ENCODE assay signal across 11 cellular contexts in the genomic region with DNA sequence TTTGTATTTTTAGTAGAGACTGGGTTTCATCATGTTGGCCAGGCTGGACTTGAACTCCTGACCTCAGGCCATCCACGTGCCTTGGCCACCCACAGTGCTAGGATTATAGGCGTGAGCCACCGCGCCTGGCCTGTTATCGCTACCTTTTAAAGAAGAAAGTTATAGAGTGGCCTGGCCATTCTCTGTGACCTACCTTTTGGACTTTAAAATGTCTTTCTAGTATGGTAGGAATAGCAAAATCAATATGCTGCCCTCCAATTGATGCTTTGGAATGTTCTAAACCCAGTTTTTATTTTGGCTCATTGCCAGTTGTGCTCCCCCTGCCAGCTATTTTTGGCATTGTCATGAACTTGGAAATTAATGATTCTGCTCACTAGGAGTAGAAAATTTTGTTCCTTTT. TPM values are rescaled to one million over a fixed set of nuclear protein-coding genes. Genes with fewer than 3 reads are reported as not detected.
DNase-seq lines count a peak whose midpoint lies in the region; ATAC-seq and TF ChIP-seq lines count a peak whose summit lies in the region.
"Had no signal": no experiment of that assay in that cellular context is flagged by ENCODE, and none has a peak within 500 bp of the region (broad histone marks: within the 10 kb centered on the region; RNA-seq: fewer than 3 reads in every experiment).

No MANE protein-coding gene starts in this region.

- peak overlapping the region; percentile 61 for H3K27ac Mint-ChIP-seq in stimulated activated naive CD8-positive, alpha-beta T cell treated with anti-CD3 and anti-CD28 coated beads, Interleukin-15, Interleukin-2, amounts not matched to agents 100 ng/mL and 50 ng/mL, for 24 hours
- H3K27ac Mint-ChIP-seq in activated naive CD8-positive, alpha-beta T cell = peak overlapping the region; percentile 95

- H3K4me1 Mint-ChIP-seq in stimulated activated naive CD8-positive, alpha-beta T cell treated with anti-CD3 and anti-CD28 coated beads, Interleukin-15, Interleukin-2, amounts not matched to agents 100 ng/mL and 50 ng/mL, for 24 hours (ENCODE audit: low read depth) = peaks cover 88% of the 10 kb centered on the region
- H3K4me1 Mint-ChIP-seq in activated naive CD8-positive, alpha-beta T cell (ENCODE audit: low read depth) = peaks cover 89% of the 10 kb centered on the region

- no peak for DNase-seq in stimulated activated naive CD8-positive, alpha-beta T cell treated with anti-CD3 and anti-CD28 coated beads, Interleukin-15, Interleukin-2, amounts not matched to agents 100 U/mL and 50 U/mL, for 24 hours
- DNase-seq in hepatocyte (ENCODE audit: low spot score) = no peak
- no peak for DNase-seq in iPS-NIHi11 (ENCODE audit: low spot score)
- DNase-seq: activated T-cell treated with anti-CD3 and anti-CD28 coated beads, Interleukin-2, amount 50 U/mL, for 4 hours; DMS79 treated with DMSO at 0.1 percent for 48 hours; upper lobe of left lung had no signal

- H3K9me3 Mint-ChIP-seq in stimulated activated naive CD8-positive, alpha-beta T cell treated with anti-CD3 and anti-CD28 coated beads, Interleukin-15, Interleukin-2, amounts not matched to agents 100 ng/mL and 50 ng/mL, for 24 hours = no peaks in the 10 kb centered on the region
- H3K9me3 Mint-ChIP-seq in activated naive CD8-positive, alpha-beta T cell (ENCODE audit: low read depth) = no peaks in the 10 kb centered on the region
- H3K9me3 Mint-ChIP-seq: activated T-cell treated with anti-CD3 and anti-CD28 coated beads, Interleukin-2, amount 50 U/mL, for 4 hours had no signal

- no peak overlapping the region for H3K27ac ChIP-seq in hepatocyte

- peak; percentile 29 for TF ChIP-seq CTCF in hepatocyte (IDR thresholded peaks at IDR 0.05; ENCODE audit: poor library complexity)

- 64% methylated on average over 5 of the region's 5 CpGs for WGBS in hepatocyte (ENCODE audit: low lambda C conversion rate, missing lambda C conversion rate)

- peaks cover 31% of the 10 kb centered on the region for H3K4me1 ChIP-seq in hepatocyte (ENCODE audit: insufficient read depth)

- no peaks in the 10 kb centered on the region for H3K9me2 ChIP-seq in hepatocyte (replicated peaks; ENCODE audit: insufficient read depth)

- no peak overlapping the region for H2AFZ ChIP-seq in hepatocyte

- peaks cover 78% of the 10 kb centered on the region for H3K79me2 ChIP-seq in hepatocyte

- H3K27me3 ChIP-seq in hepatocyte = no peaks in the 10 kb centered on the region
- H3K27me3 ChIP-seq: upper lobe of left lung had no signal

- no peak overlapping the region for H3K4me3 Mint-ChIP-seq in stimulated activated naive CD8-positive, alpha-beta T cell treated with anti-CD3 and anti-CD28 coated beads, Interleukin-15, Interleukin-2, amounts not matched to agents 100 ng/mL and 50 ng/mL, for 24 hours
- H3K4me3 Mint-ChIP-seq in activated naive CD8-positive, alpha-beta T cell = peak overlapping the region; percentile 60

- no peaks in the 10 kb centered on the region for H3K9me3 ChIP-seq in hepatocyte (ENCODE audit: low read depth)
- H3K9me3 ChIP-seq: upper lobe of left lung had no signal

- peaks cover 12% of the 10 kb centered on the region for H4K20me1 ChIP-seq in hepatocyte (ENCODE audit: insufficient read depth, poor library complexity, severe bottlenecking)

- no peaks in the 10 kb centered on the region for H3K27me3 Mint-ChIP-seq in stimulated activated naive CD8-positive, alpha-beta T cell treated with anti-CD3 and anti-CD28 coated beads, Interleukin-15, Interleukin-2, amounts not matched to agents 100 ng/mL and 50 ng/mL, for 24 hours
- H3K27me3 Mint-ChIP-seq in activated naive CD8-positive, alpha-beta T cell = no peaks in the 10 kb centered on the region

- ATAC-seq in stimulated activated naive CD8-positive, alpha-beta T cell treated with anti-CD3 and anti-CD28 coated beads, Interleukin-15, Interleukin-2, amounts not matched to agents 100 U/mL and 50 U/mL, for 24 hours = no peak
- no peak for ATAC-seq in GM18868 (IDR thresholded peaks at IDR 0.05; ENCODE audit: unreplicated experiment)
- no peak for ATAC-seq in GM21515 (IDR thresholded peaks at IDR 0.05; ENCODE audit: unreplicated experiment)
- no peak for ATAC-seq in HG03025 (IDR thresholded peaks at IDR 0.05; ENCODE audit: low FRiP score, unreplicated experiment)
- ATAC-seq: activated T-cell treated with anti-CD3 and anti-CD28 coated beads, Interleukin-2, amount 50 U/mL, for 4 hours had no signal

- no peak overlapping the region for H3K4me3 ChIP-seq in hepatocyte
- H3K4me3 ChIP-seq: upper lobe of left lung had no signal

- H3K36me3 ChIP-seq in hepatocyte (replicated peaks; ENCODE audit: insufficient read depth, low read depth) = no peaks in the 10 kb centered on the region

- peaks cover 29% of the 10 kb centered on the region for H3K36me3 Mint-ChIP-seq in stimulated activated naive CD8-positive, alpha-beta T cell treated with anti-CD3 and anti-CD28 coated beads, Interleukin-15, Interleukin-2, amounts not matched to agents 100 ng/mL and 50 ng/mL, for 24 hours (ENCODE audit: low read depth)
- peaks cover 7% of the 10 kb centered on the region for H3K36me3 Mint-ChIP-seq in activated naive CD8-positive, alpha-beta T cell

- H3K4me2 ChIP-seq in hepatocyte = no peak overlapping the region

RNA-seq across cellular contexts. Expression of a gene that starts 19.9 kb away (rescaled TPM):
- total RNA-seq in hepatocyte = 31.6 and 34.1 TPM in 2 replicates
- 8.7 and 12.1 TPM in 2 replicates for polyA plus RNA-seq in hepatocyte

RNA-seq across cellular contexts. Expression of a gene that starts 30.3 kb away (rescaled TPM):
- 441 and 460 TPM in 2 replicates for total RNA-seq in hepatocyte
- 494 and 559 TPM in 2 replicates for polyA plus RNA-seq in hepatocyte

RNA-seq across cellular contexts. Expression of a gene that starts 43.9 kb away (rescaled TPM):
- 6.0 and 6.6 TPM in 2 replicates for total RNA-seq in hepatocyte
- polyA plus RNA-seq in hepatocyte = 3.6 and 4.6 TPM in 2 replicates

RNA-seq across cellular contexts. Expression of a gene that starts 44.4 kb away (rescaled TPM):
- 9.8 and 11.4 TPM in 2 replicates for total RNA-seq in hepatocyte
- 11.1 and 12.0 TPM in 2 replicates for polyA plus RNA-seq in hepatocyte
